1 cellular context compared by ENCODE assay signal in the genomic region with DNA sequence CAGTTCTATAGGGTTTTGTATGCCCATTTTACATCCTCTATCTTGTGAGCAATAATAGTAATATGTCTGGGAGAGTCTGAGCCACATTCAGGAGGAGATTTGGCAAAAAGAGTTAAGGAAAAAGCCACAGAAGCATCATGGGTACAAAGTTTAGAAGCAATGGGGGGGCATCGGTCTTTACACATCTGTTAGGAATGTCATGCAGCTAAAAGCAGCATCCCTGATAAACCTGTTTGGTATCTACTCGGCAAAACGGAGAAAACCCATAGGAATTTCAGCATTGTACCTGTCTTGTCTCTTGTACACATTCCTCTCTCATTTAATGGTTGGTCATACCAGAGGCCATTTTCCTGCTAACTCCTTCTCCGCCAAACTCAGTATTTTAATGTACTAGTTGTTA.
TF ChIP-seq lines count a peak whose summit lies in the region.

No MANE protein-coding gene starts in this region.

TF ChIP-seq in GM23338, 12 proteins besides CTCF, POLR2A, EP300 and RAD21 (continued from another document):
- TF ChIP-seq REST (IDR thresholded peaks at IDR 0.05; ENCODE audit: unreplicated experiment) = no peak
- TF ChIP-seq ZNF331 (CRISPR knock-in tag; IDR thresholded peaks at IDR 0.05; ENCODE audit: low read depth) = no peak
- no peak for TF ChIP-seq EZH2 (IDR thresholded peaks at IDR 0.05; ENCODE audit: low read depth, unreplicated experiment)
- no peak for TF ChIP-seq EZH2phosphoT487 (IDR thresholded peaks at IDR 0.05; ENCODE audit: unreplicated experiment)
- no peak for TF ChIP-seq STAT1 (IDR thresholded peaks at IDR 0.05; ENCODE audit: unreplicated experiment)
TF ChIP-seq in GM23338: peak in this region for 0.
